ENCODE assay signal across 9 cellular contexts in the genomic region with DNA sequence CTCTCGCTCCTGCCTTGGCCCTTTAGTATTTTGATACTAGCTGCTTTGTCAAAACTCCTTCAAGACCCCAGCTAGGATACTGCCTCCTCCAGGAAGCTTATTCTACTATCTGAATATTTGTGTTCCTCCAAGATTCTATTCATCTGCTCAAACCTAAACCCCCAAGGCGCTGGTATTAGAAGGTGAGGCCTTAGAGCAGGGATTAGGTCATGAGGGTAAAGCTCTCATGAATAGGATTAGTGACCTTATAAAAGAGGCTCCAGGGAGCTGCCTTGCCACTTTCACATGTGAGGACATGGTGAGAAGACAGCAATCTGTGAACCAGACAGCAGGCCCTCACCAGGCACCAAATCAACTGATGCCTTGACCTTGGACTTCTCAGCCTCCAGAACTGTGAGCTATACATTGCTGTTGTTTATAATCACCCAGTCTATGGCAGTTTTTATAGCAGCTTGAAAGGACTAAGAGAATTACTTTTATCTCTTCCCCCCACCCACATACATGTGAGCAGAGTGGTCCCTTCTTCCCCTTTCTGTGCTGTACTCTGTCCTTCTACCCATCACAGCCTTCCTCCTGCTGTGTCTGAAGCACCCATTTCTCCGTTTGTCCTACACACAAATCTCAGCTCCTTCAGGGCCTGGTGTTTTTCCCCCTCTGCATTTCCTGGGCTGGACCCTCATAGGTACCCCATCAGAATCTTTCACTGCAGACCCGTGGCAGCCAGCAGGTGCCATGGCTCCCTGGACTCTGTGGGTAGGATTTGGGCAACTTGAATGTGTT. TPM values are rescaled to one million over a fixed set of nuclear protein-coding genes. Genes with fewer than 3 reads are reported as not detected.
A peak's percentile ranks its signal among the peaks of the same experiment; 100 is the strongest.
DNase-seq lines count a peak whose midpoint lies in the region; ATAC-seq, FAIRE-seq and TF ChIP-seq lines count a peak whose summit lies in the region.
"Had no signal": no experiment of that assay in that cellular context is flagged by ENCODE, and none has a peak within 500 bp of the region (broad histone marks: within the 10 kb centered on the region; RNA-seq: fewer than 3 reads in every experiment).

No MANE protein-coding gene starts in this region.

- H3K27me3 ChIP-seq in SJSA1 (replicated peaks) (no peaks in the 10 kb centered on the region), transverse colon (no peaks in the 10 kb centered on the region), MG63 (no peaks in the 10 kb centered on the region)

- no peak for FAIRE-seq in kidney (lab: Jason Lieb, UNC)
- FAIRE-seq: bronchial epithelial cell had no signal

- TF ChIP-seq POLR2A in transverse colon (IDR thresholded peaks at IDR 0.05) = no peak

- intact Hi-C loops in activated naive CD4-positive, alpha-beta T cell treated with anti-CD3 and anti-CD28 coated beads for 36 hours (cut with micrococcal nuclease) = no loop called here
- intact Hi-C loops in kidney (cut with DNase I) (no loop called here), transverse colon (cut with DNase I; ENCODE audit: low total_unique reads) (no loop called here)

- no peaks in the 10 kb centered on the region for H3K9me3 Mint-ChIP-seq in activated naive CD4-positive, alpha-beta T cell treated with anti-CD3 and anti-CD28 coated beads, Interleukin-2, amount 50 U/mL, for 72 hours
- H3K9me3 Mint-ChIP-seq in activated naive CD4-positive, alpha-beta T cell treated with anti-CD3 and anti-CD28 coated beads for 36 hours = no peaks in the 10 kb centered on the region

- in situ Hi-C loops in transverse colon (cut with MboI; ENCODE audit: low pct_ligation_motif_present in 1 of 4, low pct_unique_long_range_greater_than_20kb in 1 of 4, low sequenced_read_pairs in 3 of 4) = no loop called here

- 82% methylated on average over 4 of the region's 4 CpGs; no CpG with 5 or more reads in 1 of the 2 donors for WGBS in transverse colon (ENCODE audit: low coverage in 1 of 2), 2 donors

- no peak overlapping the region for H3K4me3 Mint-ChIP-seq in activated naive CD4-positive, alpha-beta T cell treated with anti-CD3 and anti-CD28 coated beads for 36 hours

- H3K9me3 ChIP-seq in SJSA1 (replicated peaks) (no peaks in the 10 kb centered on the region), kidney (ENCODE audit: control insufficient read depth in 1 of 2, low read length in 2 of 2) (no peaks in the 10 kb centered on the region), transverse colon (no peaks in the 10 kb centered on the region), MG63 (no peaks in the 10 kb centered on the region)

- H3K36me3 ChIP-seq in SJSA1 (peaks cover 9% of the 10 kb centered on the region; the same call in 1 of the 2 replicates), kidney (ENCODE audit: control insufficient read depth in 1 of 2, insufficient read depth in 2 of 2, low read length in 2 of 2) (no peaks in the 10 kb centered on the region), transverse colon (no peaks in the 10 kb centered on the region), MG63 (no peaks in the 10 kb centered on the region)

- H3K36me3 Mint-ChIP-seq in activated naive CD4-positive, alpha-beta T cell treated with anti-CD3 and anti-CD28 coated beads, Interleukin-2, amount 50 U/mL, for 72 hours = no peaks in the 10 kb centered on the region
- no peaks in the 10 kb centered on the region for H3K36me3 Mint-ChIP-seq in activated naive CD4-positive, alpha-beta T cell treated with anti-CD3 and anti-CD28 coated beads for 36 hours (ENCODE audit: low read depth)

- H3K4me3 ChIP-seq in SJSA1 (no peak overlapping the region), kidney (ENCODE audit: low read length in 2 of 2) (no peak overlapping the region), transverse colon (no peak overlapping the region), MG63 (no peak overlapping the region)

- H3K4me1 Mint-ChIP-seq in activated naive CD4-positive, alpha-beta T cell treated with anti-CD3 and anti-CD28 coated beads for 36 hours (ENCODE audit: low read depth) = no peaks in the 10 kb centered on the region

- H3K4me1 ChIP-seq in SJSA1 (replicated peaks) (peaks cover 45% of the 10 kb centered on the region), kidney (ENCODE audit: control insufficient read depth in 1 of 2, insufficient read depth in 1 of 2, low read depth in 1 of 2, low read length in 2 of 2) (peaks cover 58 to 59% of the 10 kb centered on the region in 2 donors), transverse colon (peaks cover 13 to 38% (median 25%) of the 10 kb centered on the region in 4 donors)

- H3K27me3 Mint-ChIP-seq in activated naive CD4-positive, alpha-beta T cell treated with anti-CD3 and anti-CD28 coated beads for 36 hours (ENCODE audit: low read depth) = no peaks in the 10 kb centered on the region

- no peak overlapping the region for H3K9ac ChIP-seq in kidney (ENCODE audit: low read length in 2 of 2)

- CTCF ChIA-PET in activated naive CD4-positive, alpha-beta T cell treated with anti-CD3 and anti-CD28 coated beads for 36 hours (lab: Charles Lee) = interaction anchor here (1.2 kb wide), 1 partner anchor 30 kb away, joined by 3 read pairs; no protein-coding TSS in a partner anchor

- H3K27ac ChIP-seq in SJSA1 = peak overlapping the region; percentile 89
- peak overlapping the region; percentile 81 to 86 for H3K27ac ChIP-seq in kidney (ENCODE audit: low read depth in 2 of 2, low read length in 2 of 2)
- peak overlapping the region; percentile 62 to 73 (median 71) for H3K27ac ChIP-seq in transverse colon

- ATAC-seq in activated naive CD4-positive, alpha-beta T cell treated with anti-CD3 and anti-CD28 coated beads, Interleukin-2, amount 50 U/mL, for 72 hours = no peak

- H3K27ac Mint-ChIP-seq in activated naive CD4-positive, alpha-beta T cell treated with anti-CD3 and anti-CD28 coated beads, Interleukin-2, amount 50 U/mL, for 72 hours = peak overlapping the region; percentile 74 to 79
- no peak overlapping the region for H3K27ac Mint-ChIP-seq in activated naive CD4-positive, alpha-beta T cell treated with anti-CD3 and anti-CD28 coated beads for 36 hours

- TF ChIP-seq EP300 in transverse colon (IDR thresholded peaks at IDR 0.05; ENCODE audit: low read depth) = no peak

- no peak for DNase-seq in activated naive CD4-positive, alpha-beta T cell treated with anti-CD3 and anti-CD28 coated beads, Interleukin-2, amount 50 U/mL, for 72 hours (ENCODE audit: low spot score in 2 of 2)
- no peak for DNase-seq in activated naive CD4-positive, alpha-beta T cell treated with anti-CD3 and anti-CD28 coated beads for 36 hours
- DNase-seq in SJSA1 (ENCODE audit: low read depth in 1 of 2, low spot score in 2 of 2) (no peak), kidney (no peak), transverse colon (peak; percentile 1), SIG-M5 treated with dmso at 0.1 percent for 504 hours (lab: John Stamatoyannopoulos, UW; ENCODE audit: unreplicated experiment) (no peak), MG63 (no peak), NCI-H2029 treated with DMSO at 0.1 percent for 48 hours (lab: John Stamatoyannopoulos, UW) (no peak)

- no peak for TF ChIP-seq CTCF in kidney (IDR thresholded peaks at IDR 0.05; ENCODE audit: borderline replicate concordance, extremely low read depth, insufficient read depth)
- no peak for TF ChIP-seq CTCF in transverse colon (IDR thresholded peaks at IDR 0.05)

RNA-seq across cellular contexts. Expression of a gene that starts 54.5 kb away (rescaled TPM):
- 1 to 10 TPM; 6.1 to 7.9 TPM for total RNA-seq in activated naive CD4-positive, alpha-beta T cell treated with anti-CD3 and anti-CD28 coated beads, Interleukin-2, amount 50 U/mL, for 72 hours
- 1 to 10 TPM; 6.0 to 6.1 TPM for total RNA-seq in activated naive CD4-positive, alpha-beta T cell treated with anti-CD3 and anti-CD28 coated beads for 36 hours
- 17.2 and 32.3 TPM in 2 replicates for total RNA-seq in SJSA1 (2014; rRNA removed; shearing (Covaris generic))
- 35.5 TPM for total RNA-seq in kidney
- polyA plus RNA-seq in kidney (ENCODE audit: insufficient read depth, low read depth, low replicate concordance) = 37.5 TPM
- 10 to 100 TPM; 29.5 to 44.2 (median 33.1) TPM for total RNA-seq in transverse colon
- 10.9 and 28.0 TPM in 2 replicates for total RNA-seq in MG63 (2014; rRNA removed; shearing (Covaris generic); ENCODE audit: low replicate concordance)
